ENCODE assay signal across 14 cellular contexts in genomic region chr4:86582453-86582852, GRCh38. TPM values are rescaled to one million over a fixed set of nuclear protein-coding genes. Genes with fewer than 3 reads are reported as not detected.
DNase-seq lines count a peak whose midpoint lies in the region; ATAC-seq and TF ChIP-seq lines count a peak whose summit lies in the region.
"Had no signal": no experiment of that assay in that cellular context is flagged by ENCODE, and none has a peak within 500 bp of the region (broad histone marks: within the 10 kb centered on the region; RNA-seq: fewer than 3 reads in every experiment).

No MANE protein-coding gene starts in this region.

- no peak for TF ChIP-seq CTCF in PC-3 (conservative IDR thresholded peaks at IDR 0.05; ENCODE audit: low read depth, low read length)
- TF ChIP-seq CTCF in esophagus muscularis mucosa (IDR thresholded peaks at IDR 0.05) = no peak

- H3K27ac ChIP-seq in PC-3 (ENCODE audit: low read length) (no peak overlapping the region), esophagus muscularis mucosa (replicated peaks in 1 of 4) (no peak overlapping the region), rectal smooth muscle tissue (ENCODE audit: low read depth, low read length) (no peak overlapping the region)
- H3K27ac ChIP-seq: 22Rv1, hepatocyte, right atrium auricular region, testis had no signal

- H3K4me1 ChIP-seq in PC-3 (ENCODE audit: insufficient read depth, low read length) (peaks cover 18% of the 10 kb centered on the region), esophagus muscularis mucosa (no peaks in the 10 kb centered on the region), rectal smooth muscle tissue (ENCODE audit: control insufficient read depth, insufficient read depth, low read length) (no peaks in the 10 kb centered on the region)

- no peaks in the 10 kb centered on the region for H4K20me1 ChIP-seq in PC-3 (ENCODE audit: low read length)

- H3K79me2 ChIP-seq in PC-3 (ENCODE audit: low read length) = no peaks in the 10 kb centered on the region
- H3K79me2 ChIP-seq: hepatocyte had no signal

- BruUV-seq in PC-3 (replicated peaks; lab: Mats Ljungman, UMichigan) = no TSS peak

- H3K36me3 ChIP-seq in PC-3 (ENCODE audit: low read depth, low read length) (no peaks in the 10 kb centered on the region), esophagus muscularis mucosa (no peaks in the 10 kb centered on the region), rectal smooth muscle tissue (ENCODE audit: control insufficient read depth, insufficient read depth, low read length) (no peaks in the 10 kb centered on the region)
- H3K36me3 ChIP-seq: right atrium auricular region had no signal

- POLR2A ChIA-PET in PC-3 (lab: Charles Lee; ENCODE audit: unreplicated experiment) = interaction anchor here (0.5 kb wide), 1 partner anchor 116 kb away, joined by 3 read pairs; no protein-coding TSS in a partner anchor

- no peak for TF ChIP-seq EP300 in esophagus muscularis mucosa (IDR thresholded peaks at IDR 0.05)

- H2AFZ ChIP-seq in PC-3 (ENCODE audit: low read length) = peak overlapping the region; percentile 68
- H2AFZ ChIP-seq: hepatocyte had no signal

- H3K9me3 ChIP-seq in PC-3 (ENCODE audit: low read length) (no peaks in the 10 kb centered on the region), esophagus muscularis mucosa (no peaks in the 10 kb centered on the region)
- H3K9me3 ChIP-seq: right atrium auricular region, testis had no signal

- H3K9me2 ChIP-seq in PC-3 (replicated peaks; ENCODE audit: low read length) = no peaks in the 10 kb centered on the region

- H3K9ac ChIP-seq in PC-3 (ENCODE audit: low read length) (no peak overlapping the region), rectal smooth muscle tissue (ENCODE audit: low read length) (no peak overlapping the region)

- intact Hi-C loops in PC-3 (cut with micrococcal nuclease) (no loop called here), esophagus muscularis mucosa (cut with DNase I) (no loop called here)

- WGBS in esophagus muscularis mucosa = 72% methylated on average over 2 of the region's 2 CpGs

- no peak for TF ChIP-seq POLR2A in esophagus muscularis mucosa (IDR thresholded peaks at IDR 0.05; ENCODE audit: low read depth)

- peak overlapping the region; percentile 83 for H3K4me2 ChIP-seq in PC-3 (ENCODE audit: low read length)

- CTCF ChIA-PET in PC-3 (lab: Charles Lee) = no interaction called here

- ATAC-seq in PC-3 = no peak
- ATAC-seq in GM18858 (IDR thresholded peaks at IDR 0.05; ENCODE audit: unreplicated experiment) = no peak

- DNase-seq in DMS 273 (lab: John Stamatoyannopoulos, UW; ENCODE audit: unreplicated experiment) (peak; percentile 35), DMS 273 treated with DMSO at 0.1 percent for 48 hours (lab: John Stamatoyannopoulos, UW) (no peak), PC-3 (peak; percentile 28), esophagus muscularis mucosa (ENCODE audit: extremely low spot score) (no peak), Kasumi-1 (lab: John Stamatoyannopoulos, UW) (no peak)
- no peak for DNase-seq in activated CD4-positive, alpha-beta T cell treated with anti-CD3 and anti-CD28 coated beads for 4 hours
- DNase-seq: H7, NCI-H2081, testis had no signal

- H3K27me3 ChIP-seq in PC-3 (ENCODE audit: low read length) (no peaks in the 10 kb centered on the region), esophagus muscularis mucosa (no peaks in the 10 kb centered on the region), rectal smooth muscle tissue (ENCODE audit: control insufficient read depth, insufficient read depth, low read length) (no peaks in the 10 kb centered on the region)
- H3K27me3 ChIP-seq: hepatocyte, right atrium auricular region, testis had no signal

- H3K4me3 ChIP-seq in PC-3 (ENCODE audit: low read length) (peak overlapping the region; percentile 61), esophagus muscularis mucosa (peak overlapping the region in 3 of 4 donors; percentile 2 to 29 (median 2)), rectal smooth muscle tissue (ENCODE audit: low read length) (peak overlapping the region; percentile 15)
- H3K4me3 ChIP-seq: hepatocyte, testis had no signal

- no peaks in the 10 kb centered on the region for H3F3A ChIP-seq in PC-3 (ENCODE audit: low read length, unreplicated experiment)

RNA-seq across cellular contexts. Expression of gene PTPN13, which starts 11.7 kb away (rescaled TPM):
- total RNA-seq in PC-3 (2014; rRNA removed) = 12.1 and 16.2 TPM in 2 replicates
- total RNA-seq in esophagus muscularis mucosa = 10 to 100 TPM in 1 of 4 donors, 1 to 10 TPM in 3; 7.9 to 13.7 (median 9.4) TPM

Comparison
In these comparisons a context has a peak if more than half of its experiments do, and no peak if none do; other contexts are left out.
1. DNase-seq: peak in DMS 273 (single experiment) and PC-3 (single experiment); none in DMS 273 treated with DMSO at 0.1 percent for 48 hours (single experiment), esophagus muscularis mucosa (single experiment), Kasumi-1 (0 of 2) and activated CD4-positive, alpha-beta T cell treated with anti-CD3 and anti-CD28 coated beads for 4 hours (0 of 2).
2. H3K4me3 ChIP-seq: peak in every context shown above with its lines; median percentile 61 in PC-3; 15 in rectal smooth muscle tissue; 2 in esophagus muscularis mucosa.